8 cellular contexts compared by ENCODE assay signal in the genomic region with DNA sequence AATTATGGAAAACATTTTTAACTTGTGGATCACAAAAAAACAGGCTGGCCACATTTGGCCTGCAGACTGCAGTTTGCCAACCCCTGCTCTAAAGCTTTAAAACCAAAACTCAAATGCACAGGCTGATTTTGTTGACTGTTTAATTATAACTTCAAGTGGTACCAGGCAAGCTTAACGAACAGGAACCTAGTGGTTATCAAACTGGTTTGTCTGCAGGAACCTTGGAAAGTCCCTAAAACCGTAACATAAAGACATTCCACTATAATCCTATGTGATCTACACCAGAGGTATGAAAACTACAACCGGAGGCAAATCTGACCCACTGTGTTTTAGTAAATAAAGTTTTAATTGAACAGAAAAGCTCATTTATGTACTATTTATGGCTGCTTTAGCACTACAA. TPM values are rescaled to one million over a fixed set of nuclear protein-coding genes. Genes with fewer than 3 reads are reported as not detected.
DNase-seq lines count a peak whose midpoint lies in the region; ATAC-seq and TF ChIP-seq lines count a peak whose summit lies in the region.

No MANE protein-coding gene starts in this region.

- H3K9me3 Mint-ChIP-seq in Calu3 (ENCODE audit: low read depth, unreplicated experiment) = no peaks in the 10 kb centered on the region

- TF ChIP-seq POLR2A in prostate gland (IDR thresholded peaks at IDR 0.05) = no peak

- DNase-seq in Calu3 = peak; percentile 27
- DNase-seq in dermis blood vessel endothelial cell = peak; percentile 17
- no peak for DNase-seq in GM19240 (ENCODE audit: insufficient read length, low spot score)
- DNase-seq in ascending aorta (ENCODE audit: low spot score in 2 of 2) = no peak
- DNase-seq in AG08396 (ENCODE audit: low spot score) = no peak
- DNase-seq in prostate gland (ENCODE audit: low spot score) = no peak

- H3K27ac ChIP-seq in ascending aorta (no peak overlapping the region), prostate gland (no peak overlapping the region)

- H3K27me3 Mint-ChIP-seq in Calu3 (ENCODE audit: unreplicated experiment) = no peaks in the 10 kb centered on the region

- H3K4me1 ChIP-seq in ascending aorta (peaks cover 12 to 17% of the 10 kb centered on the region in 2 donors), prostate gland (replicated peaks) (peaks cover 5% of the 10 kb centered on the region)

- peaks cover 70% of the 10 kb centered on the region for H3K4me1 Mint-ChIP-seq in Calu3 (ENCODE audit: low read depth, unreplicated experiment)

- CTCF ChIA-PET in Calu3 (lab: Charles Lee) = interaction anchor here (0.5 to 1.6 kb wide), 5 partner anchors 11 to 508 kb away, joined by 3 to 7 read pairs (median 4); no protein-coding TSS in a partner anchor

- 39% methylated on average over 3 of the region's 3 CpGs for WGBS in prostate gland

- ATAC-seq in GM19395 (IDR thresholded peaks at IDR 0.05; ENCODE audit: unreplicated experiment) (peak; percentile 57), HG03521 (IDR thresholded peaks at IDR 0.05; ENCODE audit: unreplicated experiment) (peak; percentile 52)

- no peaks in the 10 kb centered on the region for H3K9me3 ChIP-seq in ascending aorta
- H3K9me3 ChIP-seq in prostate gland = no peaks in the 10 kb centered on the region

- H3K4me3 ChIP-seq in ascending aorta (no peak overlapping the region), prostate gland (no peak overlapping the region)

- no TSS peak for BruUV-seq in Calu3 (replicated peaks; lab: Mats Ljungman, UMichigan)

- H3K36me3 Mint-ChIP-seq in Calu3 (ENCODE audit: insufficient read depth, unreplicated experiment) = peaks cover 25% of the 10 kb centered on the region

- H3K27ac Mint-ChIP-seq in Calu3 (ENCODE audit: unreplicated experiment) = peak overlapping the region; percentile 85

- intact Hi-C loops in Calu3 (cut with micrococcal nuclease; ENCODE audit: unreplicated experiment) = no loop called here
- intact Hi-C loops in ascending aorta (cut with DNase I) = loop anchor here (5.0 kb wide), 1 partner anchor 52 kb away; a partner anchor contains a TSS
- intact Hi-C loops in prostate gland (cut with DNase I) = no loop called here

- no peaks in the 10 kb centered on the region for H3K27me3 ChIP-seq in ascending aorta
- H3K27me3 ChIP-seq in prostate gland (replicated peaks; ENCODE audit: insufficient read depth) = no peaks in the 10 kb centered on the region

- TF ChIP-seq CTCF in Calu3 (IDR thresholded peaks at IDR 0.05; ENCODE audit: unreplicated experiment) (no peak), ascending aorta (IDR thresholded peaks at IDR 0.05) (no peak), prostate gland (IDR thresholded peaks at IDR 0.05) (no peak)

- H3K36me3 ChIP-seq in ascending aorta (no peaks in the 10 kb centered on the region), prostate gland (no peaks in the 10 kb centered on the region)

- peak overlapping the region; percentile 27 for H3K4me3 Mint-ChIP-seq in Calu3 (ENCODE audit: low read depth, unreplicated experiment)

RNA-seq across cellular contexts. Expression of a gene that starts 52.4 kb away (rescaled TPM):
- 199 and 206 TPM in 2 replicates for total RNA-seq in Calu3 (2022)
- 117 and 144 TPM in 2 replicates for total RNA-seq in dermis blood vessel endothelial cell
- total RNA-seq in ascending aorta = 52.0 TPM
- total RNA-seq in prostate gland = 100 to 1,000 TPM in 1 of 2 donors, 10 to 100 TPM in 1; 75.8 to 156 TPM

Comparison
In these comparisons a context has a peak if more than half of its experiments do, and no peak if none do; other contexts are left out.
1. DNase-seq: peak in Calu3 (single experiment) and dermis blood vessel endothelial cell (single experiment); none in GM19240 (single experiment), ascending aorta (0 of 2), AG08396 (single experiment) and prostate gland (single experiment).